Comparison of ENCODE assay signal across 23 cellular contexts in genomic region chr15:101090460-101090853, GRCh38.
A peak's percentile ranks its signal among the peaks of the same experiment; 100 is the strongest.
DNase-seq lines count a peak whose midpoint lies in the region; ATAC-seq and TF ChIP-seq lines count a peak whose summit lies in the region.
"Had no signal": no experiment of that assay in that cellular context is flagged by ENCODE, and none has a peak within 500 bp of the region (broad histone marks: within the 10 kb centered on the region; RNA-seq: fewer than 3 reads in every experiment).

No MANE protein-coding gene starts in this region.

- TF ChIP-seq CTCF in heart left ventricle (IDR thresholded peaks at IDR 0.05) (no peak), dorsolateral prefrontal cortex (IDR thresholded peaks at IDR 0.05 in 54 of 56, conservative IDR thresholded peaks at IDR 0.05 in 2 of 56; ENCODE audit: low read depth in 1 of 56, partially characterized antibody in 56 of 56) (no peak), spleen (IDR thresholded peaks at IDR 0.05 in 8 of 11, conservative IDR thresholded peaks at IDR 0.05 in 3 of 11) (no peak)

- peak overlapping the region in 7 of 12 donors; percentile 39 to 83 (median 71) for H3K27ac ChIP-seq in heart left ventricle
- H3K27ac ChIP-seq in dorsolateral prefrontal cortex, result peak overlapping the region in 30 of 59 donors; percentile 4 to 92 (median 70)
- peak overlapping the region in 7 of 8 donors; percentile 53 to 87 (median 79) for H3K27ac ChIP-seq in spleen
- H3K27ac ChIP-seq: C4-2B, PC-9, WERI-Rb-1 had no signal

- H3K4me1 ChIP-seq in heart left ventricle (peaks cover 0 to 39% (median 31%) of the 10 kb centered on the region in 12 donors), spleen (peaks cover 14 to 60% (median 43%) of the 10 kb centered on the region in 6 donors)

- TF ChIP-seq POLR2A in heart left ventricle (IDR thresholded peaks at IDR 0.05) (no peak), spleen (IDR thresholded peaks at IDR 0.05) (no peak)

- H3K4me3 ChIP-seq in heart left ventricle, result no peak overlapping the region
- H3K4me3 ChIP-seq in dorsolateral prefrontal cortex, result no peak overlapping the region
- no peak overlapping the region for H3K4me3 ChIP-seq in spleen
- H3K4me3 ChIP-seq: PC-9, thoracic aorta had no signal

- DNase-seq in heart left ventricle, result no peak
- no peak for DNase-seq in left ventricle myocardium superior
- DNase-seq in LHCN-M2 (ENCODE audit: low read depth), result peak; percentile 5
- DNase-seq in dorsolateral prefrontal cortex, result no peak
- DNase-seq in spleen, result no peak
- DNase-seq: ACHN; activated CD4-positive, alpha-beta memory T cell treated with anti-CD3 and anti-CD28 coated beads for 36 hours; activated naive CD4-positive, alpha-beta T cell treated with anti-CD3 and anti-CD28 coated beads for 36 hours; activated T-cell treated with anti-CD3 and anti-CD28 coated beads, Interleukin-2, amount 50 U/mL, for 24 hours; endodermal cell; immature natural killer cell; Kasumi-1; NCI-H1048; NCI-H1930; NCI-H226; NCI-H82; PC-9; WERI-Rb-1 had no signal

- intact Hi-C loops in heart left ventricle (cut with DNase I) (loop anchor here in 1 of 10 donors (1.0 kb wide), 1 partner anchor 166 kb away; no protein-coding TSS in a partner anchor), left ventricle myocardium superior (cut with micrococcal nuclease) (loop anchor here (5.0 kb wide), 1 partner anchor 167 kb away; no protein-coding TSS in a partner anchor), dorsolateral prefrontal cortex (cut with DNase I) (loop anchor here in 1 of 2 donors (2.0 kb wide), 1 partner anchor 160 kb away; no protein-coding TSS in a partner anchor), spleen (cut with DNase I; ENCODE audit: low total_unique reads) (no loop called here)

- ATAC-seq in heart left ventricle (no peak), left ventricle myocardium superior (no peak), GM19035 (IDR thresholded peaks at IDR 0.05; ENCODE audit: unreplicated experiment) (no peak), HG02623 (IDR thresholded peaks at IDR 0.05; ENCODE audit: unreplicated experiment) (no peak), GM19351 (IDR thresholded peaks at IDR 0.05; ENCODE audit: unreplicated experiment) (no peak)

- H3K9me3 ChIP-seq in heart left ventricle (no peaks in the 10 kb centered on the region), spleen (no peaks in the 10 kb centered on the region)
- H3K9me3 ChIP-seq: thoracic aorta had no signal

- H3K36me3 ChIP-seq in heart left ventricle (no peaks in the 10 kb centered on the region), spleen (no peaks in the 10 kb centered on the region)
- H3K36me3 ChIP-seq: thoracic aorta, WERI-Rb-1 had no signal

- H3K27me3 ChIP-seq in heart left ventricle (no peaks in the 10 kb centered on the region), dorsolateral prefrontal cortex (no peaks in the 10 kb centered on the region), spleen (replicated peaks in 1 of 7) (no peaks in the 10 kb centered on the region)

- WGBS in heart left ventricle, 4 donors, result 93 to 97% (median 93%) methylated on average over 2 of the region's 2 CpGs
- 80 to 100% (median 87%) methylated on average over 2 of the region's 2 CpGs for WGBS in spleen, 5 donors
